17 cellular contexts compared by ENCODE assay signal in the genomic region with DNA sequence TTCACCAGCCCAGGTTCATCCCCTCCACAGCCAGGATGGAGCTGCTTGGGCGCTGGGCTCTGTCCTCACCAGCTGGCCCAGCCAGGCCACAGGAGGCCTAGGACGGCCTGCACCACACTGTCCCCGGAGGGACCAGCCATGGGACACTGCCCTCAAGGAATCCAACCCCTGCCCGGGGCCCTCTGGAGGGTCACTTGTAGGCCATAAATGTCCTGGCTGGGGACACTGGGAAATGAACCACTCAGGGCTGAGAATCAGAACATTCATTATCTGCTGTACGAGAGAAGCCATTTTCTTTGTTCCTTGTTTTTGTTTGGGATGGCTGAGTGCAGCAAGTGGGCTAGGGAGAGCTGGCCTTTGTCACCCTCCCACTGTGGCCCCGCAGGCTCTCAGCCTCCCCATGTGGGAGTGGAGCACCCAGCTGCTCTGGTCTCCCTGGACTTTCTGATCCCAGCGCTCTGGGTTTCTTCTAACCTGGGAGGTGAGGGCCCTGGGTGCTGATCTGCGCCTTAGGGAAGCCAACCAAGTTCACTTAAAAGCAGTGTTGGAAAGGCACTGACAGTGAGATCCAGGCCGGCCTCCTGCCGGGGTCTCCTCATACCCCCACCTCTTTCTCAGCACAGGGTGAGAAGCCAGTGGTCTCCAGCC. TPM values are rescaled to one million over a fixed set of nuclear protein-coding genes. Genes with fewer than 3 reads are reported as not detected.
DNase-seq lines count a peak whose midpoint lies in the region; ATAC-seq and TF ChIP-seq lines count a peak whose summit lies in the region.
"Had no signal": no experiment of that assay in that cellular context is flagged by ENCODE, and none has a peak within 500 bp of the region (broad histone marks: within the 10 kb centered on the region; RNA-seq: fewer than 3 reads in every experiment).

No MANE protein-coding gene starts in this region.

- ATAC-seq in GM23338: no peak
- ATAC-seq in stimulated activated memory B cell treated with anti-CD40 and anti-IgM and Interleukin-4, amounts not matched to agents 10 μg/mL and 1 μg/mL and 100 μg/mL, for 72 hours: peak; percentile 31

- TF ChIP-seq CTCF in GM23338 (conservative IDR thresholded peaks at IDR 0.05; ENCODE audit: low read depth in 2 of 2): no peak
- no peak for TF ChIP-seq CTCF in OCI-LY1 (IDR thresholded peaks at IDR 0.05; ENCODE audit: low read length)

- no peaks in the 10 kb centered on the region for H3K79me2 ChIP-seq in GM23338 (replicated peaks; ENCODE audit: insufficient read depth)
- H3K79me2 ChIP-seq in OCI-LY1 (ENCODE audit: insufficient read depth, low read length): no peaks in the 10 kb centered on the region

- H3K36me3 ChIP-seq in GM23338 (ENCODE audit: insufficient read depth) (no peaks in the 10 kb centered on the region; the same call in 1 of the 2 replicates), OCI-LY1 (ENCODE audit: insufficient read depth, low read length) (no peaks in the 10 kb centered on the region; the same call in 1 of the 2 replicates), mesenchymal stem cell (ENCODE audit: control insufficient read depth in 1 of 2, insufficient read depth in 2 of 2, low read depth in 1 of 2, low read length in 2 of 2) (no peaks in the 10 kb centered on the region)

- peaks cover 10% of the 10 kb centered on the region for H3K4me1 Mint-ChIP-seq in GM23338
- H3K4me1 Mint-ChIP-seq in stimulated activated memory B cell treated with anti-CD40 and anti-IgM and Interleukin-4, amounts not matched to agents 10 μg/mL and 1 μg/mL and 100 μg/mL, for 72 hours: peaks cover 6% of the 10 kb centered on the region

- no peaks in the 10 kb centered on the region for H3K27me3 ChIP-seq in GM23338 (ENCODE audit: insufficient read depth)
- H3K27me3 ChIP-seq in OCI-LY1 (ENCODE audit: insufficient read depth, low read length): no peaks in the 10 kb centered on the region
- H3K27me3 ChIP-seq in mesenchymal stem cell (ENCODE audit: control insufficient read depth in 1 of 2, insufficient read depth in 1 of 2, low read length in 2 of 2): no peaks in the 10 kb centered on the region

- peak overlapping the region; percentile 84 for H2BK15ac ChIP-seq in mesenchymal stem cell (ENCODE audit: low read depth, poor library complexity, severe bottlenecking)

- peak overlapping the region in 1 of 2 experiments; percentile 64 for H3K23ac ChIP-seq in mesenchymal stem cell (ENCODE audit: low read length in 2 of 2)

- H3K4me3 Mint-ChIP-seq in GM23338: no peak overlapping the region
- no peak overlapping the region for H3K4me3 Mint-ChIP-seq in stimulated activated memory B cell treated with anti-CD40 and anti-IgM and Interleukin-4, amounts not matched to agents 10 μg/mL and 1 μg/mL and 100 μg/mL, for 72 hours
- H3K4me3 Mint-ChIP-seq: HFFc6 had no signal

- H3K9me3 Mint-ChIP-seq in GM23338: peaks cover 8% of the 10 kb centered on the region; the same call in 2 of the 3 replicates
- peaks cover 7% of the 10 kb centered on the region for H3K9me3 Mint-ChIP-seq in stimulated activated memory B cell treated with anti-CD40 and anti-IgM and Interleukin-4, amounts not matched to agents 10 μg/mL and 1 μg/mL and 100 μg/mL, for 72 hours

- peak overlapping the region; percentile 52; the same call in 1 of the 2 replicates for H2AFZ ChIP-seq in GM23338
- no peak overlapping the region for H2AFZ ChIP-seq in OCI-LY1 (ENCODE audit: low read length)
- no peak overlapping the region for H2AFZ ChIP-seq in mesenchymal stem cell (ENCODE audit: low read depth, low read length)
- H2AFZ ChIP-seq: GM23248 had no signal

- peak overlapping the region; percentile 73 for H4K8ac ChIP-seq in mesenchymal stem cell (ENCODE audit: low read length)

- no peak overlapping the region for H3K27ac Mint-ChIP-seq in GM23338
- no peak overlapping the region for H3K27ac Mint-ChIP-seq in stimulated activated memory B cell treated with anti-CD40 and anti-IgM and Interleukin-4, amounts not matched to agents 10 μg/mL and 1 μg/mL and 100 μg/mL, for 72 hours
- H3K27ac Mint-ChIP-seq: HFFc6 had no signal

- no peak overlapping the region for H3K27ac ChIP-seq in GM23338 (ENCODE audit: low read depth)
- peak overlapping the region; percentile 92 for H3K27ac ChIP-seq in OCI-LY1 (ENCODE audit: low read depth, low read length, poor library complexity, severe bottlenecking)
- H3K27ac ChIP-seq in mesenchymal stem cell (ENCODE audit: low read length, poor library complexity, severe bottlenecking): no peak overlapping the region
- H3K27ac ChIP-seq: GM23248 had no signal

- no peak overlapping the region for H2BK5ac ChIP-seq in mesenchymal stem cell (ENCODE audit: low read depth, low read length, poor library complexity, severe bottlenecking)

- H2BK12ac ChIP-seq in mesenchymal stem cell (ENCODE audit: low read length in 2 of 2): no peak overlapping the region

- H3F3A ChIP-seq in GM23338 (replicated peaks; ENCODE audit: low read depth): peaks cover 10% of the 10 kb centered on the region
- H3F3A ChIP-seq in OCI-LY1 (ENCODE audit: insufficient read depth, low read length): no peaks in the 10 kb centered on the region

- no peak overlapping the region for H3K14ac ChIP-seq in mesenchymal stem cell (ENCODE audit: low read length in 2 of 2)

- H4K91ac ChIP-seq in mesenchymal stem cell (ENCODE audit: low read length): no peak overlapping the region

- no peak overlapping the region for H2AK5ac ChIP-seq in mesenchymal stem cell (ENCODE audit: low read length, severe bottlenecking)

- H3K9ac ChIP-seq in OCI-LY1 (ENCODE audit: low read length): no peak overlapping the region; the same call in 1 of the 2 replicates
- H3K9ac ChIP-seq in mesenchymal stem cell (ENCODE audit: low read length): no peak overlapping the region
- H3K9ac ChIP-seq: GM23248 had no signal

- H3K4me3 ChIP-seq in GM23338 (no peak overlapping the region), OCI-LY1 (ENCODE audit: low read depth, low read length, poor library complexity, severe bottlenecking) (no peak overlapping the region), mesenchymal stem cell (ENCODE audit: insufficient read depth in 1 of 2, low read depth in 1 of 2, low read length in 2 of 2) (no peak overlapping the region)
- H3K4me3 ChIP-seq: GM12878, GM23248 had no signal

- H3K9me3 ChIP-seq in OCI-LY1 (ENCODE audit: low read length): peaks cover 5% of the 10 kb centered on the region; the same call in 1 of the 2 replicates
- H3K9me3 ChIP-seq in mesenchymal stem cell (ENCODE audit: control insufficient read depth, low read length): no peaks in the 10 kb centered on the region

- no peaks in the 10 kb centered on the region for H3K79me1 ChIP-seq in mesenchymal stem cell (replicated peaks; ENCODE audit: low read length, poor library complexity, severe bottlenecking)

- no peak overlapping the region for H3K18ac ChIP-seq in mesenchymal stem cell (ENCODE audit: low read depth in 1 of 2, low read length in 2 of 2)

- H3K9me2 ChIP-seq in GM23338 (ENCODE audit: insufficient read depth) (peaks cover 4% of the 10 kb centered on the region; the same call in 1 of the 2 replicates), OCI-LY1 (ENCODE audit: low read depth, low read length) (no peaks in the 10 kb centered on the region)

- no peaks in the 10 kb centered on the region; the same call in 2 of the 3 replicates for H3K36me3 Mint-ChIP-seq in GM23338 (ENCODE audit: low read depth)
- H3K36me3 Mint-ChIP-seq in stimulated activated memory B cell treated with anti-CD40 and anti-IgM and Interleukin-4, amounts not matched to agents 10 μg/mL and 1 μg/mL and 100 μg/mL, for 72 hours: peaks cover 9% of the 10 kb centered on the region

- H2BK120ac ChIP-seq in mesenchymal stem cell (ENCODE audit: low read depth, low read length): no peak overlapping the region

- no peak overlapping the region for H3K4me2 ChIP-seq in GM23338
- H3K4me2 ChIP-seq in OCI-LY1 (ENCODE audit: low read length): no peak overlapping the region
- no peak overlapping the region for H3K4me2 ChIP-seq in mesenchymal stem cell (ENCODE audit: low read length, poor library complexity, severe bottlenecking)

- H3K27me3 Mint-ChIP-seq in GM23338 (ENCODE audit: insufficient read depth, low read depth, poor library complexity): peaks cover 2% of the 10 kb centered on the region
- H3K27me3 Mint-ChIP-seq in stimulated activated memory B cell treated with anti-CD40 and anti-IgM and Interleukin-4, amounts not matched to agents 10 μg/mL and 1 μg/mL and 100 μg/mL, for 72 hours: no peaks in the 10 kb centered on the region

- H4K20me1 ChIP-seq in GM23338 (replicated peaks; ENCODE audit: insufficient read depth) (no peaks in the 10 kb centered on the region; the same call in 1 of the 2 replicates), OCI-LY1 (ENCODE audit: insufficient read depth, low read length) (no peaks in the 10 kb centered on the region)

- 0 out of 2 replicates have a peak, but pooled peaks cover 8% of the 10 kb centered on the region for H3K4me1 ChIP-seq in GM23338 (ENCODE audit: insufficient read depth)
- peaks cover 37% of the 10 kb centered on the region for H3K4me1 ChIP-seq in OCI-LY1 (ENCODE audit: insufficient read depth, low read length, severe bottlenecking)
- peaks cover 8% of the 10 kb centered on the region for H3K4me1 ChIP-seq in mesenchymal stem cell (ENCODE audit: control insufficient read depth, insufficient read depth, low read depth, low read length)

- WGBS in mesenchymal stem cell: 88% methylated on average over 10 of the region's 10 CpGs

- DNase-seq in GM23338 (ENCODE audit: low spot score) (no peak), mesenchymal stem cell (no peak), NCI-H2107 (lab: John Stamatoyannopoulos, UW) (no peak), NCI-H146 (lab: John Stamatoyannopoulos, UW) (no peak)
- no peak for DNase-seq in NK-92 treated with Interleukin-12 subunit alpha and Interleukin-12 subunit beta, amount 100 ng/mL, for 24 hours (lab: John Stamatoyannopoulos, UW)
- DNase-seq: C1 segment of cervical spinal cord, GM23248, HFFc6, Karpas-422, NCI-H1417, NCI-H2029, NCI-H510A, NCI-H82, SHP77 treated with DMSO at 0.1 percent for 48 hours had no signal

- H3K4ac ChIP-seq in mesenchymal stem cell (ENCODE audit: low read depth in 1 of 2, low read length in 2 of 2): no peak overlapping the region

RNA-seq across cellular contexts. Expression of gene C20orf203, which starts 9.9 kb away (rescaled TPM):
- 0.08 TPM in 1 of 2 replicates, not detected in the other for total RNA-seq in GM23338 (2014; rRNA removed; shearing (Covaris generic))
- 0.03 and 0.11 TPM in 2 replicates for polyA plus RNA-seq in GM23338 (2016; fragmentation: Nextera tagmentation; extraction: Ambion mirVana)
- polyA plus RNA-seq in mesenchymal stem cell (2013, experiment 1 of 2): not detected
- not detected for polyA plus RNA-seq in mesenchymal stem cell (2013, experiment 2 of 2)
- total RNA-seq: GM12878, GM23248, HFFc6 had no signal
- polyA plus RNA-seq: GM23248 had no signal
